19 cellular contexts compared by ENCODE assay signal in genomic region chr14:91305650-91306431, GRCh38.
DNase-seq lines count a peak whose midpoint lies in the region; ATAC-seq and TF ChIP-seq lines count a peak whose summit lies in the region.
"Had no signal": no experiment of that assay in that cellular context is flagged by ENCODE, and none has a peak within 500 bp of the region (broad histone marks: within the 10 kb centered on the region; RNA-seq: fewer than 3 reads in every experiment).

No MANE protein-coding gene starts in this region.

- H2AFZ ChIP-seq in smooth muscle cell (ENCODE audit: low read depth): no peak overlapping the region

- 89% methylated on average over 10 of the region's 10 CpGs for WGBS in smooth muscle cell (ENCODE audit: low lambda C conversion rate)

- no peak for TF ChIP-seq CTCF in smooth muscle cell (IDR thresholded peaks at IDR 0.05; ENCODE audit: borderline replicate concordance, insufficient read depth, poor library complexity, severe bottlenecking)

- H3K27ac Mint-ChIP-seq in activated CD4-positive, alpha-beta T cell treated with anti-CD3 and anti-CD28 coated beads, Interleukin-2, amount 10 ng/mL, durations not matched to agents 24 days and 14 days: peak overlapping the region; percentile 42
- peak overlapping the region; percentile 68 for H3K27ac Mint-ChIP-seq in activated naive CD8-positive, alpha-beta T cell
- peak overlapping the region; percentile 37 to 53 for H3K27ac Mint-ChIP-seq in natural killer cell treated with Interleukin-12 subunit alpha and Interleukin-12 subunit beta and Interleukin-15 and Interleukin-18, amount 100 ng/mL, for 72 hours

- no peak for ATAC-seq in natural killer cell treated with Interleukin-12 subunit alpha and Interleukin-12 subunit beta and Interleukin-15 and Interleukin-18, amount 100 ng/mL, for 72 hours
- no peak for ATAC-seq in GM19328 (IDR thresholded peaks at IDR 0.05; ENCODE audit: unreplicated experiment)

- H3K4me1 Mint-ChIP-seq in activated CD4-positive, alpha-beta T cell treated with anti-CD3 and anti-CD28 coated beads, Interleukin-2, amount 10 ng/mL, durations not matched to agents 24 days and 14 days: peaks cover 49% of the 10 kb centered on the region
- peaks cover 33% of the 10 kb centered on the region for H3K4me1 Mint-ChIP-seq in activated naive CD8-positive, alpha-beta T cell (ENCODE audit: low read depth)
- H3K4me1 Mint-ChIP-seq in natural killer cell treated with Interleukin-12 subunit alpha and Interleukin-12 subunit beta and Interleukin-15 and Interleukin-18, amount 100 ng/mL, for 72 hours (ENCODE audit: low read depth in 2 of 2): peaks cover 30 to 38% of the 10 kb centered on the region in 2 donors

- no peak for DNase-seq in activated CD4-positive, alpha-beta T cell treated with anti-CD3 and anti-CD28 coated beads, Interleukin-2, amount 10 ng/mL, durations not matched to agents 24 days and 14 days
- no peak for DNase-seq in activated CD4-positive, alpha-beta T cell treated with anti-CD3 and anti-CD28 coated beads for 1 hour
- DNase-seq in NAMALWA (ENCODE audit: low spot score) (peak; percentile 30), NCI-H2196 (lab: John Stamatoyannopoulos, UW; ENCODE audit: unreplicated experiment) (no peak), smooth muscle cell (lab: John Stamatoyannopoulos, UW; ENCODE audit: unreplicated experiment) (no peak)
- no peak for DNase-seq in natural killer cell treated with Interleukin-12 subunit alpha and Interleukin-12 subunit beta and Interleukin-15 and Interleukin-18, amount 100 ng/mL, for 72 hours (ENCODE audit: low spot score)
- DNase-seq: activated CD4-positive, CD25-positive, alpha-beta regulatory T cell; adrenal gland; DMS79; foreskin fibroblast; IMR-90; left ventricle myocardium inferior; MG63; nucleus accumbens; stomach; upper lobe of left lung had no signal

- no peaks in the 10 kb centered on the region for H3K27me3 Mint-ChIP-seq in activated CD4-positive, alpha-beta T cell treated with anti-CD3 and anti-CD28 coated beads, Interleukin-2, amount 10 ng/mL, durations not matched to agents 24 days and 14 days
- no peaks in the 10 kb centered on the region for H3K27me3 Mint-ChIP-seq in activated naive CD8-positive, alpha-beta T cell
- H3K27me3 Mint-ChIP-seq in natural killer cell treated with Interleukin-12 subunit alpha and Interleukin-12 subunit beta and Interleukin-15 and Interleukin-18, amount 100 ng/mL, for 72 hours: no peaks in the 10 kb centered on the region

- peaks cover 3% of the 10 kb centered on the region for H3K4me1 ChIP-seq in smooth muscle cell (ENCODE audit: low read depth)
- H3K4me1 ChIP-seq: adrenal gland had no signal

- H3K9ac ChIP-seq in smooth muscle cell (ENCODE audit: low read depth): no peak overlapping the region
- H3K9ac ChIP-seq: BLaER1 treated with 17β-estradiol and CSF1 and Interleukin-3, amounts not matched to agents 10 nM and 100 nM had no signal

- intact Hi-C loops in activated CD4-positive, alpha-beta T cell treated with anti-CD3 and anti-CD28 coated beads, Interleukin-2, amount 10 ng/mL, durations not matched to agents 24 days and 14 days (cut with micrococcal nuclease): no loop called here

- no peaks in the 10 kb centered on the region for H4K20me1 ChIP-seq in smooth muscle cell (ENCODE audit: low read depth)

- peaks cover 22% of the 10 kb centered on the region for H3K27me3 ChIP-seq in smooth muscle cell (ENCODE audit: low read depth)
- H3K27me3 ChIP-seq: adrenal gland; BLaER1 treated with 17β-estradiol and CSF1 and Interleukin-3, amounts not matched to agents 10 nM and 100 nM; MG63; stomach; upper lobe of left lung had no signal

- no peaks in the 10 kb centered on the region for H3K36me3 ChIP-seq in smooth muscle cell (ENCODE audit: low read depth)
- H3K36me3 ChIP-seq: MG63 had no signal

- H3K4me2 ChIP-seq in smooth muscle cell: no peak overlapping the region
- H3K4me2 ChIP-seq: BLaER1 treated with 17β-estradiol and CSF1 and Interleukin-3, amounts not matched to agents 10 nM and 100 nM had no signal

- no peaks in the 10 kb centered on the region for H3K9me3 ChIP-seq in smooth muscle cell (replicated peaks; ENCODE audit: low read depth)
- H3K9me3 ChIP-seq: adrenal gland; BLaER1 treated with 17β-estradiol and CSF1 and Interleukin-3, amounts not matched to agents 10 nM and 100 nM; left ventricle myocardium inferior; MG63; stomach; upper lobe of left lung had no signal

- H3K27ac ChIP-seq in smooth muscle cell (ENCODE audit: low read depth): no peak overlapping the region
- H3K27ac ChIP-seq: adrenal gland; BLaER1 treated with 17β-estradiol and CSF1 and Interleukin-3, amounts not matched to agents 10 nM and 100 nM; left ventricle myocardium inferior; stomach; upper lobe of left lung had no signal

- H3K4me3 ChIP-seq in smooth muscle cell: no peak overlapping the region
- H3K4me3 ChIP-seq: adrenal gland; BLaER1 treated with 17β-estradiol and CSF1 and Interleukin-3, amounts not matched to agents 10 nM and 100 nM; left ventricle myocardium inferior; MG63; stomach; upper lobe of left lung had no signal

- no peak overlapping the region for H3K4me3 Mint-ChIP-seq in activated CD4-positive, alpha-beta T cell treated with anti-CD3 and anti-CD28 coated beads, Interleukin-2, amount 10 ng/mL, durations not matched to agents 24 days and 14 days
- H3K4me3 Mint-ChIP-seq in activated naive CD8-positive, alpha-beta T cell: no peak overlapping the region
- H3K4me3 Mint-ChIP-seq in natural killer cell treated with Interleukin-12 subunit alpha and Interleukin-12 subunit beta and Interleukin-15 and Interleukin-18, amount 100 ng/mL, for 72 hours: no peak overlapping the region

- no peaks in the 10 kb centered on the region for H3K9me3 Mint-ChIP-seq in activated CD4-positive, alpha-beta T cell treated with anti-CD3 and anti-CD28 coated beads, Interleukin-2, amount 10 ng/mL, durations not matched to agents 24 days and 14 days
- H3K9me3 Mint-ChIP-seq in activated naive CD8-positive, alpha-beta T cell (ENCODE audit: low read depth): no peaks in the 10 kb centered on the region
- H3K9me3 Mint-ChIP-seq in natural killer cell treated with Interleukin-12 subunit alpha and Interleukin-12 subunit beta and Interleukin-15 and Interleukin-18, amount 100 ng/mL, for 72 hours: no peaks in the 10 kb centered on the region

- peaks cover 81% of the 10 kb centered on the region for H3K36me3 Mint-ChIP-seq in activated CD4-positive, alpha-beta T cell treated with anti-CD3 and anti-CD28 coated beads, Interleukin-2, amount 10 ng/mL, durations not matched to agents 24 days and 14 days (ENCODE audit: low read depth)
- peaks cover 17% of the 10 kb centered on the region for H3K36me3 Mint-ChIP-seq in activated naive CD8-positive, alpha-beta T cell
- peaks cover 23% of the 10 kb centered on the region for H3K36me3 Mint-ChIP-seq in natural killer cell treated with Interleukin-12 subunit alpha and Interleukin-12 subunit beta and Interleukin-15 and Interleukin-18, amount 100 ng/mL, for 72 hours

- no peaks in the 10 kb centered on the region for H3F3A ChIP-seq in smooth muscle cell (ENCODE audit: low read depth)

- no peaks in the 10 kb centered on the region for H3K79me2 ChIP-seq in smooth muscle cell (ENCODE audit: low read depth)
